ENCODE assay signal across 7 cellular contexts in genomic region chr5:69333668-69334315, GRCh38. TPM values are rescaled to one million over a fixed set of nuclear protein-coding genes. Genes with fewer than 3 reads are reported as not detected.
DNase-seq lines count a peak whose midpoint lies in the region; ATAC-seq and TF ChIP-seq lines count a peak whose summit lies in the region.
"Not testable (repeated sequence)": the region's sequence is repeated elsewhere in the genome, so short reads cannot be mapped to it uniquely, and the experiment has no call there.

No MANE protein-coding gene starts in this region.

- not testable (repeated sequence) for H4K20me1 ChIP-seq in Loucy (ENCODE audit: insufficient read depth, low read length, poor library complexity, severe bottlenecking)

- not testable (repeated sequence) for H3F3A ChIP-seq in Loucy (ENCODE audit: low read depth)

- not testable (repeated sequence) for DNase-seq in Caco-2; activated naive CD4-positive, alpha-beta T cell treated with anti-CD3 and anti-CD28 coated beads, Interleukin-2, amount 10 ng/mL, durations not matched to agents 7 days and 5 days; heart right ventricle
- DNase-seq in T-cell (peak in 1 of 34 experiments; percentile 5), mucosa of descending colon (peak; percentile 9 to 53 (median 39))

- peaks cover 22% of the 10 kb centered on the region for H3K36me3 Mint-ChIP-seq in Caco-2 (ENCODE audit: insufficient read depth, unreplicated experiment)
- H3K36me3 Mint-ChIP-seq in T-cell; activated naive CD4-positive, alpha-beta T cell treated with anti-CD3 and anti-CD28 coated beads, Interleukin-2, amount 10 ng/mL, durations not matched to agents 7 days and 5 days: not testable (repeated sequence)

- not testable (repeated sequence) for H3K79me2 ChIP-seq in Loucy (ENCODE audit: insufficient read depth, low read length); parathyroid adenoma

- H3K4me1 Mint-ChIP-seq in Caco-2 (ENCODE audit: low read depth, unreplicated experiment) = peaks cover 28% of the 10 kb centered on the region
- H3K4me1 Mint-ChIP-seq in T-cell = peaks cover 16 to 21% (median 19%) of the 10 kb centered on the region in 3 donors
- H3K4me1 Mint-ChIP-seq in activated naive CD4-positive, alpha-beta T cell treated with anti-CD3 and anti-CD28 coated beads, Interleukin-2, amount 10 ng/mL, durations not matched to agents 7 days and 5 days = peaks cover 25% of the 10 kb centered on the region

- CTCF ChIA-PET in Caco-2 (lab: Charles Lee) (interaction anchor here (0.6 to 2.0 kb wide), 7 partner anchors 9 to 291 kb away, joined by 3 to 29 read pairs (median 6); partner anchors contain the start of genes CCNB1 and SLC30A5), T-cell (lab: Charles Lee) (interaction anchor here (0.8 to 2.0 kb wide), 6 partner anchors 37 to 291 kb away, joined by 3 to 16 read pairs (median 4); partner anchors contain the start of genes CDK7 (in 1 of the 2) and SLC30A5 (in 1 of the 2))
- CTCF ChIA-PET in activated naive CD4-positive, alpha-beta T cell treated with anti-CD3 and anti-CD28 coated beads, Interleukin-2, amount 10 ng/mL, durations not matched to agents 7 days and 5 days (lab: Charles Lee) = interaction anchor here (0.7 to 3.8 kb wide), 9 partner anchors 10 to 291 kb away, joined by 3 to 30 read pairs (median 4); partner anchors contain the start of genes AK6, RAD17, SLC30A5 and TAF9

- H2AFZ ChIP-seq in Loucy (ENCODE audit: low read length) = not testable (repeated sequence)
- H2AFZ ChIP-seq in parathyroid adenoma = peak overlapping the region; percentile 89

- not testable (repeated sequence) for H3K27me3 Mint-ChIP-seq in Caco-2 (ENCODE audit: insufficient read depth, unreplicated experiment); T-cell; activated naive CD4-positive, alpha-beta T cell treated with anti-CD3 and anti-CD28 coated beads, Interleukin-2, amount 10 ng/mL, durations not matched to agents 7 days and 5 days

- intact Hi-C loops in Caco-2 (cut with micrococcal nuclease; ENCODE audit: unreplicated experiment) (loop anchor here (1.0 to 5.0 kb wide), 4 partner anchors 99 to 311 kb away; partner anchors contain the start of gene CDK7), heart right ventricle (cut with DNase I) (loop anchor here in 8 of 10 donors (2.0 to 10.0 kb wide), 9 partner anchors 69 to 291 kb away; partner anchors contain the start of genes SLC30A5 (in 4 of the 8) and CCNB1 (in 2 of the 8))
- intact Hi-C loops in mucosa of descending colon (cut with DNase I, micrococcal nuclease) = not testable (repeated sequence)

- H3K27ac ChIP-seq in heart right ventricle = peak overlapping the region in 3 of 10 donors; percentile 5 to 43 (median 31)
- not testable (repeated sequence) for H3K27ac ChIP-seq in parathyroid adenoma

- not testable (repeated sequence) for H3K9me2 ChIP-seq in Loucy (replicated peaks; ENCODE audit: low read depth, low read length)

- not testable (repeated sequence) for H3K9me3 ChIP-seq in Caco-2; Loucy (ENCODE audit: insufficient read depth, low read depth, low read length); heart right ventricle; mucosa of descending colon; parathyroid adenoma (ENCODE audit: control insufficient read depth, low read length)

- H3K9ac ChIP-seq in Loucy (ENCODE audit: low read depth, low read length, poor library complexity, severe bottlenecking); parathyroid adenoma: not testable (repeated sequence)

- not testable (repeated sequence) for H3K4me3 ChIP-seq in Caco-2 (ENCODE audit: low read depth, low read length); Loucy (ENCODE audit: low read length, poor library complexity, severe bottlenecking); heart right ventricle; mucosa of descending colon; parathyroid adenoma (ENCODE audit: low read depth, low read length)

- peak overlapping the region; percentile 91 for H3K4me2 ChIP-seq in Loucy (ENCODE audit: low read depth, low read length, poor library complexity, severe bottlenecking)
- H3K4me2 ChIP-seq in parathyroid adenoma (ENCODE audit: low read length) = not testable (repeated sequence)

- H3K9me3 Mint-ChIP-seq in Caco-2 (ENCODE audit: unreplicated experiment); T-cell; activated naive CD4-positive, alpha-beta T cell treated with anti-CD3 and anti-CD28 coated beads, Interleukin-2, amount 10 ng/mL, durations not matched to agents 7 days and 5 days: not testable (repeated sequence)

- TF ChIP-seq CTCF in Caco-2 (IDR thresholded peaks at IDR 0.05; ENCODE audit: insufficient read depth in 1 of 2, low read depth in 1 of 2, low read length in 1 of 2, severe bottlenecking in 1 of 2, unreplicated experiment in 1 of 2); Loucy (conservative IDR thresholded peaks at IDR 0.05; ENCODE audit: low read length); heart right ventricle (IDR thresholded peaks at IDR 0.05); mucosa of descending colon (IDR thresholded peaks at IDR 0.05); parathyroid adenoma (IDR thresholded peaks at IDR 0.05): not testable (repeated sequence)

- BruUV-seq in Caco-2 (replicated peaks; lab: Mats Ljungman, UMichigan) = not testable (repeated sequence)

- not testable (repeated sequence) for H3K27ac Mint-ChIP-seq in Caco-2 (ENCODE audit: unreplicated experiment)
- peak overlapping the region in 1 of 2 donors; percentile 39 for H3K27ac Mint-ChIP-seq in T-cell
- H3K27ac Mint-ChIP-seq in activated naive CD4-positive, alpha-beta T cell treated with anti-CD3 and anti-CD28 coated beads, Interleukin-2, amount 10 ng/mL, durations not matched to agents 7 days and 5 days = peak overlapping the region; percentile 19

- H3K36me3 ChIP-seq in Caco-2 (ENCODE audit: control insufficient read depth, insufficient read depth, low read length); Loucy (ENCODE audit: insufficient read depth, low read length); heart right ventricle; mucosa of descending colon (ENCODE audit: low read depth); parathyroid adenoma (ENCODE audit: control insufficient read depth, insufficient read depth, low read length): not testable (repeated sequence)

- ATAC-seq in T-cell (replicated peaks in 1 of 4); mucosa of descending colon: not testable (repeated sequence)
- ATAC-seq in heart right ventricle = peak in 5 of 8 donors; percentile 16 to 67 (median 41)

- POLR2A ChIA-PET in Caco-2 (lab: Charles Lee); T-cell (lab: Charles Lee): not testable (repeated sequence)

- H3K4me3 Mint-ChIP-seq in Caco-2 (ENCODE audit: unreplicated experiment) = peak overlapping the region; percentile 94
- H3K4me3 Mint-ChIP-seq in T-cell = peak overlapping the region in 2 of 3 donors; percentile 24 to 95
- not testable (repeated sequence) for H3K4me3 Mint-ChIP-seq in activated naive CD4-positive, alpha-beta T cell treated with anti-CD3 and anti-CD28 coated beads, Interleukin-2, amount 10 ng/mL, durations not matched to agents 7 days and 5 days

- WGBS in heart right ventricle, 2 donors = 91 to 93% methylated on average over 25 of the region's 25 CpGs

- H3K4me1 ChIP-seq in Caco-2 = peaks cover 35% of the 10 kb centered on the region
- peaks cover 11% of the 10 kb centered on the region for H3K4me1 ChIP-seq in Loucy (ENCODE audit: insufficient read depth, low read length, poor library complexity, severe bottlenecking)
- peaks cover 0 to 32% (median 12%) of the 10 kb centered on the region in 9 donors for H3K4me1 ChIP-seq in heart right ventricle
- H3K4me1 ChIP-seq in mucosa of descending colon (ENCODE audit: low read depth) = not testable (repeated sequence)
- H3K4me1 ChIP-seq in parathyroid adenoma = peaks cover 15% of the 10 kb centered on the region

- not testable (repeated sequence) for H3K27me3 ChIP-seq in Caco-2 (replicated peaks; ENCODE audit: control insufficient read depth, insufficient read depth, low read length); Loucy (ENCODE audit: insufficient read depth, low read length, poor library complexity, severe bottlenecking); heart right ventricle; parathyroid adenoma (ENCODE audit: control insufficient read depth, insufficient read depth, low read length)

RNA-seq across cellular contexts. Expression of gene CCDC125, which starts 1.2 kb away (rescaled TPM):
- total RNA-seq in Caco-2 (2022) (20.8 and 22.4 TPM in 2 replicates), T-cell (1 to 10 TPM; 6.6 to 8.1 (median 7.1) TPM), heart right ventricle (1 to 10 TPM; 2.2 to 5.5 (median 4.2) TPM), mucosa of descending colon (10 to 100 TPM; 15.9 to 25.4 (median 24.2) TPM)
- 1 to 10 TPM; 1.3 to 2.0 TPM for polyA plus RNA-seq in heart right ventricle

RNA-seq across cellular contexts. Expression of gene AK6, which starts 35.5 kb away (rescaled TPM):
- total RNA-seq in Caco-2 (2022) (66.8 and 75.1 TPM in 2 replicates), T-cell (10 to 100 TPM in 4 of 5 donors, 1 to 10 TPM in 1; 9.5 to 23.8 (median 19.1) TPM), heart right ventricle (10 to 100 TPM; 20.8 to 53.2 (median 28.7) TPM), mucosa of descending colon (10 to 100 TPM; 21.4 to 35.8 (median 28.5) TPM)
- 10 to 100 TPM; 40.9 to 65.6 TPM for polyA plus RNA-seq in heart right ventricle

RNA-seq across cellular contexts. Expression of gene TAF9, which starts 35.5 kb away (rescaled TPM):
- 92.5 and 101 TPM in 2 replicates for total RNA-seq in Caco-2 (2022)
- 10 to 100 TPM; 42.5 to 54.3 (median 50.0) TPM for total RNA-seq in T-cell
- total RNA-seq in heart right ventricle = 10 to 100 TPM; 36.8 to 51.5 (median 44.5) TPM
- polyA plus RNA-seq in heart right ventricle = 10 to 100 TPM; 35.8 to 62.2 TPM
- 10 to 100 TPM; 36.5 to 47.7 (median 36.8) TPM for total RNA-seq in mucosa of descending colon

RNA-seq across cellular contexts. Expression of gene RAD17, which starts 35.8 kb away (rescaled TPM):
- total RNA-seq in Caco-2 (2022) (33.8 and 36.0 TPM in 2 replicates), T-cell (10 to 100 TPM; 23.1 to 30.7 (median 29.7) TPM), heart right ventricle (10 to 100 TPM; 17.5 to 23.5 (median 19.9) TPM), mucosa of descending colon (10 to 100 TPM; 15.8 to 20.9 (median 17.6) TPM)
- 10 to 100 TPM in 1 of 2 donors, 1 to 10 TPM in 1; 9.0 to 10.9 TPM for polyA plus RNA-seq in heart right ventricle
